8 cellular contexts compared by ENCODE assay signal in genomic region chr11:84720706-84721402, GRCh38.
DNase-seq lines count a peak whose midpoint lies in the region; ATAC-seq and TF ChIP-seq lines count a peak whose summit lies in the region.

No MANE protein-coding gene starts in this region.

- TF ChIP-seq CTCF in CD4-positive, alpha-beta T cell (IDR thresholded peaks at IDR 0.05): no peak
- no peak for TF ChIP-seq CTCF in vagina (IDR thresholded peaks at IDR 0.05)

- no peak for DNase-seq in CD4-positive, alpha-beta T cell
- DNase-seq in NCI-H345 treated with DMSO at 0.1 percent for 48 hours (lab: John Stamatoyannopoulos, UW; ENCODE audit: unreplicated experiment) (peak; percentile 32), ecto neural progenitor cell (ENCODE audit: low spot score) (peak; percentile 64), vagina (ENCODE audit: extremely low spot score in 2 of 2) (no peak), middle frontal gyrus (ENCODE audit: extremely low spot score, low spot score) (no peak), GOT3 (lab: John Stamatoyannopoulos, UW) (no peak), NCI-H526 treated with DMSO at 0.1 percent for 48 hours (lab: John Stamatoyannopoulos, UW) (no peak)

- TF ChIP-seq POLR2A in vagina (IDR thresholded peaks at IDR 0.05): no peak

- peak; percentile 32 for ATAC-seq in CD4-positive, alpha-beta T cell (ENCODE audit: poor library complexity)

- POLR2A ChIA-PET in CD4-positive, alpha-beta T cell (lab: Charles Lee): interaction anchor here (0.7 to 1.4 kb wide), 2 partner anchors 1349 to 1821 kb away, joined by 3 read pairs; partner anchors contain the start of gene PRCP

- no peaks in the 10 kb centered on the region for H3K27me3 Mint-ChIP-seq in CD4-positive, alpha-beta T cell

- H3K36me3 Mint-ChIP-seq in CD4-positive, alpha-beta T cell (ENCODE audit: low read depth): no peaks in the 10 kb centered on the region

- H3K9me3 ChIP-seq in CD4-positive, alpha-beta T cell (ENCODE audit: control insufficient read depth, low read length): peaks cover 4% of the 10 kb centered on the region
- H3K9me3 ChIP-seq in muscle layer of duodenum (ENCODE audit: control insufficient read depth in 1 of 2, low read length in 2 of 2) (no peaks in the 10 kb centered on the region), vagina (no peaks in the 10 kb centered on the region)

- H3K27me3 ChIP-seq in CD4-positive, alpha-beta T cell (ENCODE audit: control insufficient read depth, insufficient read depth, low read length): no peaks in the 10 kb centered on the region
- H3K27me3 ChIP-seq in muscle layer of duodenum (ENCODE audit: low read depth, low read length) (no peaks in the 10 kb centered on the region), vagina (no peaks in the 10 kb centered on the region)

- CTCF ChIA-PET in CD4-positive, alpha-beta T cell (lab: Charles Lee): no interaction called here

- no peak overlapping the region for H3K27ac ChIP-seq in CD4-positive, alpha-beta T cell (ENCODE audit: low read depth, low read length)
- H3K27ac ChIP-seq in muscle layer of duodenum (ENCODE audit: low read length): no peak overlapping the region
- peak overlapping the region; percentile 40 for H3K27ac ChIP-seq in vagina

- intact Hi-C loops in CD4-positive, alpha-beta T cell (cut with DNase I, micrococcal nuclease): no loop called here
- intact Hi-C loops in vagina (cut with DNase I): no loop called here

- H3K9me3 Mint-ChIP-seq in CD4-positive, alpha-beta T cell: peaks cover 2% of the 10 kb centered on the region

- H3K36me3 ChIP-seq in muscle layer of duodenum (ENCODE audit: control insufficient read depth in 1 of 2, insufficient read depth in 2 of 2, low read length in 2 of 2): no peaks in the 10 kb centered on the region
- H3K36me3 ChIP-seq in vagina: no peaks in the 10 kb centered on the region

- H3K4me1 ChIP-seq in muscle layer of duodenum (ENCODE audit: control insufficient read depth in 1 of 2, insufficient read depth in 2 of 2, low read length in 2 of 2): no peaks in the 10 kb centered on the region
- H3K4me1 ChIP-seq in vagina: peaks cover 18% of the 10 kb centered on the region

- H3K27ac Mint-ChIP-seq in CD4-positive, alpha-beta T cell: peak overlapping the region; percentile 68

- peak overlapping the region; percentile 59 to 68 for H3K4me3 ChIP-seq in muscle layer of duodenum (ENCODE audit: low read depth in 1 of 2, low read length in 2 of 2)
- peak overlapping the region; percentile 44 to 46 for H3K4me3 ChIP-seq in vagina

- peak overlapping the region; percentile 83 for H3K4me3 Mint-ChIP-seq in CD4-positive, alpha-beta T cell

- peaks cover 13% of the 10 kb centered on the region for H3K4me1 Mint-ChIP-seq in CD4-positive, alpha-beta T cell (ENCODE audit: low read depth)

Comparison
In these comparisons a context has a peak if more than half of its experiments do, and no peak if none do; other contexts are left out.
1. DNase-seq: peak in NCI-H345 treated with DMSO at 0.1 percent for 48 hours (single experiment) and ecto neural progenitor cell (single experiment); none in CD4-positive, alpha-beta T cell (0 of 10), vagina (0 of 2), middle frontal gyrus (single experiment), GOT3 (single experiment) and NCI-H526 treated with DMSO at 0.1 percent for 48 hours (single experiment).